ENCODE assay signal across 31 cellular contexts in the genomic region with DNA sequence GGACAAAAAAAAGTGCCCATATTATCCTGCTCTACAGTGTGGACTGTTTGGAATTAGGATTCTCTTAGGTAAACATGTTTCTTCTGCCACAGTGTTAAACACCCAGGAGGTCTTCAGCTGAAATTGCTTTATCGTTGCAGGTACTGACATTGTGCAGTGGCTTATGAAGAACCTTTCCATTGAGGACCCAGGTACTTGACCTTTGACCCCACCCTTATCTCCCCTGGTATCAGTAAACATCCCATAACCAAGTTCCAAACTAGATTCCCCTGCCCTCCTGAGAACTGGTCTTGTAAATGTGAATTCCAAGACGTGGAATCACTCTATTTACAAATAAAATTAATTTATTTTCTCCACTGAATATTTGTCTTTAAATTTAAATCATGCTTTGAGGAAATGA.
"Had no signal": no experiment of that assay in that cellular context is flagged by ENCODE, and none has a peak within 500 bp of the region (broad histone marks: within the 10 kb centered on the region; RNA-seq: fewer than 3 reads in every experiment).

No MANE protein-coding gene starts in this region.

- H3K4me1 ChIP-seq: parathyroid adenoma, psoas muscle, right lobe of liver, tibial nerve, uterus had no signal

- H3K4me2 ChIP-seq: hepatocyte, smooth muscle cell had no signal

- H3K9ac ChIP-seq: parathyroid adenoma had no signal

- H3K36me3 Mint-ChIP-seq: natural killer cell treated with Interleukin-12 subunit alpha and Interleukin-12 subunit beta and Interleukin-15 and Interleukin-18, amount 100 ng/mL, for 72 hours; stimulated activated memory B cell treated with anti-CD40 and anti-IgM and Interleukin-4, amounts not matched to agents 10 μg/mL and 1 μg/mL and 100 μg/mL, for 72 hours had no signal

- H3K27me3 ChIP-seq: heart right ventricle, hepatocyte, right atrium auricular region, right lobe of liver, tibial nerve, uterus had no signal

- H3K27ac Mint-ChIP-seq: stimulated activated memory B cell treated with anti-CD40 and anti-IgM and Interleukin-4, amounts not matched to agents 10 μg/mL and 1 μg/mL and 100 μg/mL, for 72 hours; stimulated activated naive CD8-positive, alpha-beta T cell treated with anti-CD3 and anti-CD28 coated beads, Interleukin-15, amount 100 ng/mL, for 72 hours; type B pancreatic cell had no signal

- H3K4me3 ChIP-seq: heart right ventricle, hepatocyte, left lung, lower lobe of right lung, mucosa of descending colon, psoas muscle, right atrium auricular region, right lobe of liver, smooth muscle cell, tibial nerve, uterus had no signal

- H3K79me2 ChIP-seq: hepatocyte, parathyroid adenoma had no signal

- FAIRE-seq: keratinocyte had no signal

- H3K9me3 ChIP-seq: heart right ventricle, left lung, lower lobe of right lung, mucosa of descending colon, neutrophil, psoas muscle, right atrium auricular region, right lobe of liver, tibial nerve, uterus had no signal

- H2AFZ ChIP-seq: hepatocyte, parathyroid adenoma had no signal

- DNase-seq: heart right ventricle; kidney glomerular epithelial cell; left colon; left lung; lower lobe of right lung; mammary epithelial cell; midbrain; mucosa of descending colon; naive thymus-derived CD4-positive, alpha-beta T cell; occipital lobe; psoas muscle; right lobe of liver; stimulated activated CD4-positive, alpha-beta T cell treated with anti-CD3 and anti-CD28 coated beads, Interleukin-1b, Interleukin-23, amount 100 ng/mL, for 48 hours; stimulated activated CD4-positive, alpha-beta T cell treated with anti-CD3 and anti-CD28 coated beads, Interleukin-2, amount 100 ng/mL, for 48 hours; stimulated activated CD4-positive, alpha-beta T cell treated with anti-CD3 and anti-CD28 coated beads, Interleukin-4, amount 100 ng/mL, for 4 hours; stimulated activated CD8-positive, alpha-beta memory T cell treated with anti-CD3 and anti-CD28 coated beads, Interleukin-4, amount 100 ng/mL, for 48 hours; stimulated activated naive CD4-positive, alpha-beta T cell treated with Interleukin-2 at 50 U/mL for 16 hours; stimulated activated naive CD8-positive, alpha-beta T cell treated with anti-CD3 and anti-CD28 coated beads, Interleukin-15, amount 100 ng/mL, for 72 hours; substantia nigra; uterus had no signal

- H3K27me3 Mint-ChIP-seq: natural killer cell treated with Interleukin-12 subunit alpha and Interleukin-12 subunit beta and Interleukin-15 and Interleukin-18, amount 100 ng/mL, for 72 hours; stimulated activated memory B cell treated with anti-CD40 and anti-IgM and Interleukin-4, amounts not matched to agents 10 μg/mL and 1 μg/mL and 100 μg/mL, for 72 hours had no signal

- H3K36me3 ChIP-seq: left lung, lower lobe of right lung, neutrophil, right atrium auricular region, right lobe of liver, tibial nerve, uterus had no signal

- H3K9me3 Mint-ChIP-seq: naive thymus-derived CD4-positive, alpha-beta T cell; natural killer cell treated with Interleukin-12 subunit alpha and Interleukin-12 subunit beta and Interleukin-15 and Interleukin-18, amount 100 ng/mL, for 72 hours; stimulated activated memory B cell treated with anti-CD40 and anti-IgM and Interleukin-4, amounts not matched to agents 10 μg/mL and 1 μg/mL and 100 μg/mL, for 72 hours; stimulated activated naive CD8-positive, alpha-beta T cell treated with anti-CD3 and anti-CD28 coated beads, Interleukin-15, amount 100 ng/mL, for 72 hours had no signal

- H3K27ac ChIP-seq: heart right ventricle, hepatocyte, left lung, lower lobe of right lung, neutrophil, parathyroid adenoma, psoas muscle, right atrium auricular region, right lobe of liver, tibial nerve, uterus had no signal

- H3K4me3 Mint-ChIP-seq: naive thymus-derived CD4-positive, alpha-beta T cell; natural killer cell treated with Interleukin-12 subunit alpha and Interleukin-12 subunit beta and Interleukin-15 and Interleukin-18, amount 100 ng/mL, for 72 hours; neural crest cell; stimulated activated memory B cell treated with anti-CD40 and anti-IgM and Interleukin-4, amounts not matched to agents 10 μg/mL and 1 μg/mL and 100 μg/mL, for 72 hours; stimulated activated naive CD8-positive, alpha-beta T cell treated with anti-CD3 and anti-CD28 coated beads, Interleukin-15, amount 100 ng/mL, for 72 hours; type B pancreatic cell had no signal

- ATAC-seq: heart right ventricle; left colon; left lung; lower lobe of right lung; mucosa of descending colon; naive thymus-derived CD4-positive, alpha-beta T cell; natural killer cell treated with Interleukin-12 subunit alpha and Interleukin-12 subunit beta and Interleukin-15 and Interleukin-18, amount 100 ng/mL, for 72 hours; psoas muscle; right lobe of liver; stimulated activated memory B cell treated with anti-CD40 and anti-IgM and Interleukin-4, amounts not matched to agents 10 μg/mL and 1 μg/mL and 100 μg/mL, for 72 hours; stimulated activated naive CD8-positive, alpha-beta T cell treated with anti-CD3 and anti-CD28 coated beads, Interleukin-15, amount 100 ng/mL, for 72 hours had no signal
